Comparison of ENCODE assay signal across 8 cellular contexts in genomic region chr17:41579484-41580243, GRCh38. TPM values are rescaled to one million over a fixed set of nuclear protein-coding genes. Genes with fewer than 3 reads are reported as not detected.
DNase-seq lines count a peak whose midpoint lies in the region; ATAC-seq and TF ChIP-seq lines count a peak whose summit lies in the region.

No MANE protein-coding gene starts in this region.

- H4K20me1 ChIP-seq in HCT116 (ENCODE audit: insufficient read depth): no peaks in the 10 kb centered on the region

- H3K4me3 ChIP-seq in HCT116 (replicated peaks in 1 of 2; ENCODE audit: low read depth in 1 of 2, low read length in 2 of 2) (peak overlapping the region; percentile 17 to 47), lower lobe of right lung (no peak overlapping the region)

- peak; percentile 98 for ATAC-seq in CD4-positive, alpha-beta T cell (ENCODE audit: poor library complexity)
- ATAC-seq in HCT116: peak; percentile 95
- ATAC-seq in lower lobe of right lung: peak; percentile 92
- ATAC-seq in GM19328 (IDR thresholded peaks at IDR 0.05; ENCODE audit: unreplicated experiment): no peak

- peaks cover 67% of the 10 kb centered on the region for H3K27me3 Mint-ChIP-seq in CD4-positive, alpha-beta T cell

- CTCF ChIA-PET in CD4-positive, alpha-beta T cell (lab: Charles Lee): interaction anchor here (0.7 to 1.0 kb wide), 2 partner anchors 31 to 69 kb away, joined by 3 to 5 read pairs; no protein-coding TSS in a partner anchor
- CTCF ChIA-PET in HCT116 (lab: Charles Lee): interaction anchor here (0.6 to 2.3 kb wide), 14 partner anchors 9 to 86 kb away, joined by 3 to 29 read pairs (median 4); no protein-coding TSS in a partner anchor

- TF ChIP-seq RAD21 in HCT116 (IDR thresholded peaks at IDR 0.05; ENCODE audit: low read depth): peak; percentile 89

- no peak overlapping the region for H3K27ac ChIP-seq in CD4-positive, alpha-beta T cell (ENCODE audit: low read depth, low read length)
- H3K27ac ChIP-seq in HCT116 (ENCODE audit: low read depth, low read length) (peak overlapping the region; percentile 37), lower lobe of right lung (no peak overlapping the region)

- no peak overlapping the region for H2AFZ ChIP-seq in HCT116 (ENCODE audit: low read depth, low read length, poor library complexity, severe bottlenecking)

- peaks cover 22% of the 10 kb centered on the region for H3K27me3 ChIP-seq in CD4-positive, alpha-beta T cell (ENCODE audit: control insufficient read depth, insufficient read depth, low read length)
- H3K27me3 ChIP-seq in HCT116 (ENCODE audit: insufficient read depth, low read length): no peaks in the 10 kb centered on the region
- H3K27me3 ChIP-seq in lower lobe of right lung (ENCODE audit: low read depth): peaks cover 14% of the 10 kb centered on the region

- RAD21 ChIA-PET in HCT116 (lab: Charles Lee; ENCODE audit: low non-redundant PET in 1 of 2, low total read pairs in 2 of 2, uncharacterized antibody in 2 of 2, unreplicated experiment in 2 of 2): interaction anchor here (1.1 to 1.4 kb wide), 5 partner anchors 31 to 83 kb away, joined by 4 to 7 read pairs (median 5); no protein-coding TSS in a partner anchor

- no peak for TF ChIP-seq CTCF in CD4-positive, alpha-beta T cell (IDR thresholded peaks at IDR 0.05)
- TF ChIP-seq CTCF in HCT116 (IDR thresholded peaks at IDR 0.05 in 2 of 3, conservative IDR thresholded peaks at IDR 0.05 in 1 of 3; ENCODE audit: borderline replicate concordance in 1 of 3, insufficient read depth in 1 of 3, low read depth in 2 of 3, low read length in 2 of 3) (peak; percentile 84 to 94 (median 86)), lower lobe of right lung (IDR thresholded peaks at IDR 0.05) (peak; percentile 66)

- H3K9me2 ChIP-seq in HCT116 (ENCODE audit: insufficient read depth): no peaks in the 10 kb centered on the region

- intact Hi-C loops in CD4-positive, alpha-beta T cell (cut with DNase I, micrococcal nuclease): no loop called here
- intact Hi-C loops in HCT116 (cut with micrococcal nuclease): loop anchor here (1.0 kb wide), 2 partner anchors 69 to 83 kb away; no protein-coding TSS in a partner anchor
- intact Hi-C loops in lower lobe of right lung (cut with DNase I): no loop called here

- peaks cover 22 to 49% of the 10 kb centered on the region in 2 experiments for H3K4me1 ChIP-seq in HCT116 (ENCODE audit: control insufficient read depth in 1 of 2, insufficient read depth in 2 of 2, low read length in 2 of 2)
- H3K4me1 ChIP-seq in lower lobe of right lung: no peaks in the 10 kb centered on the region

- no peak overlapping the region for H3K4me3 Mint-ChIP-seq in CD4-positive, alpha-beta T cell

- H3K9ac ChIP-seq in HCT116 (ENCODE audit: low read length): peak overlapping the region; percentile 44; the same call in 1 of the 2 replicates

- no peaks in the 10 kb centered on the region for H3K79me2 ChIP-seq in HCT116 (ENCODE audit: insufficient read depth, low read length)

- no peaks in the 10 kb centered on the region for H3K4me1 Mint-ChIP-seq in CD4-positive, alpha-beta T cell (ENCODE audit: low read depth)

- no peaks in the 10 kb centered on the region for H3K9me3 ChIP-seq in CD4-positive, alpha-beta T cell (ENCODE audit: control insufficient read depth, low read length)
- no peaks in the 10 kb centered on the region for H3K9me3 ChIP-seq in HCT116 (ENCODE audit: control insufficient read depth in 1 of 2, insufficient read depth in 1 of 2, low read depth in 1 of 2, low read length in 2 of 2)
- H3K9me3 ChIP-seq in lower lobe of right lung: no peaks in the 10 kb centered on the region

- peak; percentile 23 to 57 (median 43) for DNase-seq in CD4-positive, alpha-beta T cell
- DNase-seq in HCT116 (ENCODE audit: low read depth, low spot score): peak; percentile 82
- peak; percentile 10 for DNase-seq in NCI-H446 treated with DMSO at 0.1 percent for 48 hours (lab: John Stamatoyannopoulos, UW)
- DNase-seq in activated CD4-positive, alpha-beta T cell treated with anti-CD3 and anti-CD28 coated beads for 48 hours: peak; percentile 91
- peak; percentile 64 to 74 for DNase-seq in dermis microvascular lymphatic vessel endothelial cell (ENCODE audit: low read depth in 2 of 2)
- peak; percentile 80 for DNase-seq in lower lobe of right lung
- DNase-seq in stimulated activated CD4-positive, alpha-beta T cell treated with anti-CD3 and anti-CD28 coated beads, TNF-alpha, amount 100 ng/mL, for 48 hours (ENCODE audit: low read depth in 3 of 3): peak; percentile 44 to 70 (median 66)

- peak; percentile 48 for TF ChIP-seq POLR2A in HCT116 (IDR thresholded peaks at IDR 0.05; ENCODE audit: borderline replicate concordance, extremely low read depth, insufficient read depth, insufficient read length)

- peak overlapping the region; percentile 84 for H3K4me2 ChIP-seq in HCT116 (ENCODE audit: low read length)

- POLR2A ChIA-PET in CD4-positive, alpha-beta T cell (lab: Charles Lee): no interaction called here
- POLR2A ChIA-PET in HCT116 (lab: Charles Lee): interaction anchor here (0.9 to 2.5 kb wide), 6 partner anchors 14 to 110 kb away, joined by 3 to 9 read pairs (median 4); no protein-coding TSS in a partner anchor

- H3K36me3 Mint-ChIP-seq in CD4-positive, alpha-beta T cell (ENCODE audit: low read depth): no peaks in the 10 kb centered on the region

- BruUV-seq in HCT116 (replicated peaks; lab: Mats Ljungman, UMichigan): TSS peak; percentile 81

- H3K36me3 ChIP-seq in HCT116 (ENCODE audit: control insufficient read depth in 1 of 2, insufficient read depth in 2 of 2, low read length in 2 of 2): no peaks in the 10 kb centered on the region
- H3K36me3 ChIP-seq in lower lobe of right lung: no peaks in the 10 kb centered on the region

- H3K27ac Mint-ChIP-seq in CD4-positive, alpha-beta T cell: no peak overlapping the region

- no peaks in the 10 kb centered on the region for H3K9me3 Mint-ChIP-seq in CD4-positive, alpha-beta T cell

TF ChIP-seq in HCT116, 20 proteins besides CTCF, POLR2A, EP300 and RAD21:
- TF ChIP-seq EZH2 (IDR thresholded peaks at IDR 0.05): no peak
- no peak for TF ChIP-seq ZFX (IDR thresholded peaks at IDR 0.05)
- peak; percentile 81 for TF ChIP-seq POLR2AphosphoS5 (IDR thresholded peaks at IDR 0.05; ENCODE audit: low read depth, low read length)
- TF ChIP-seq TCF7L2 (IDR thresholded peaks at IDR 0.05; ENCODE audit: borderline replicate concordance, extremely low read depth, insufficient read depth, insufficient read length): no peak
- no peak for TF ChIP-seq SP1 (IDR thresholded peaks at IDR 0.05; ENCODE audit: low read depth)
TF ChIP-seq in HCT116: peak in this region for 1.

RNA-seq across cellular contexts. Expression of gene KRT14, which starts 7.0 kb away (rescaled TPM):
- not detected for total RNA-seq in CD4-positive, alpha-beta T cell
- total RNA-seq in HCT116 (2021; ENCODE audit: unreplicated experiment) (not detected), dermis microvascular lymphatic vessel endothelial cell (not detected in 2 replicates), lower lobe of right lung (not detected)
- 0.09 and 0.30 TPM in 2 replicates for polyA plus RNA-seq in HCT116 (2012)

RNA-seq across cellular contexts. Expression of gene KRT9, which starts 7.8 kb away (rescaled TPM):
- total RNA-seq in CD4-positive, alpha-beta T cell: not detected
- total RNA-seq in HCT116 (2021; ENCODE audit: unreplicated experiment) (0.15 TPM), dermis microvascular lymphatic vessel endothelial cell (not detected in 2 replicates), lower lobe of right lung (not detected)
- 0.14 and 0.18 TPM in 2 replicates for polyA plus RNA-seq in HCT116 (2012)

RNA-seq across cellular contexts. Expression of gene KRT16, which starts 32.9 kb away (rescaled TPM):
- not detected for total RNA-seq in CD4-positive, alpha-beta T cell
- 0.61 TPM for total RNA-seq in HCT116 (2021; ENCODE audit: unreplicated experiment)
- polyA plus RNA-seq in HCT116 (2012): 3.0 and 4.7 TPM in 2 replicates
- total RNA-seq in dermis microvascular lymphatic vessel endothelial cell: not detected in 2 replicates
- not detected for total RNA-seq in lower lobe of right lung

RNA-seq across cellular contexts. Expression of gene KRT17, which starts 44.7 kb away (rescaled TPM):
- total RNA-seq in CD4-positive, alpha-beta T cell: not detected
- total RNA-seq in HCT116 (2021; ENCODE audit: unreplicated experiment) (not detected), dermis microvascular lymphatic vessel endothelial cell (0.25 and 0.39 TPM in 2 replicates), lower lobe of right lung (2.6 TPM)
- 0.20 and 0.25 TPM in 2 replicates for polyA plus RNA-seq in HCT116 (2012)

RNA-seq across cellular contexts. Expression of gene KRT19, which starts 51.6 kb away (rescaled TPM):
- not detected for total RNA-seq in CD4-positive, alpha-beta T cell
- total RNA-seq in HCT116 (2021; ENCODE audit: unreplicated experiment) (1,248 TPM), dermis microvascular lymphatic vessel endothelial cell (4.2 and 11.3 TPM in 2 replicates), lower lobe of right lung (212 TPM)
- polyA plus RNA-seq in HCT116 (2012): 2,498 and 2,504 TPM in 2 replicates

Comparison
In these comparisons a context has a peak if more than half of its experiments do, and no peak if none do; other contexts are left out.
1. DNase-seq: peak in every context shown above with its lines; median percentile 91 in activated CD4-positive, alpha-beta T cell treated with anti-CD3 and anti-CD28 coated beads for 48 hours; 82 in HCT116; 80 in lower lobe of right lung; 69 in dermis microvascular lymphatic vessel endothelial cell; 66 in stimulated activated CD4-positive, alpha-beta T cell treated with anti-CD3 and anti-CD28 coated beads, TNF-alpha, amount 100 ng/mL, for 48 hours; 43 in CD4-positive, alpha-beta T cell; 10 in NCI-H446 treated with DMSO at 0.1 percent for 48 hours.